Comparison of ENCODE assay signal across 34 cellular contexts in the genomic region with DNA sequence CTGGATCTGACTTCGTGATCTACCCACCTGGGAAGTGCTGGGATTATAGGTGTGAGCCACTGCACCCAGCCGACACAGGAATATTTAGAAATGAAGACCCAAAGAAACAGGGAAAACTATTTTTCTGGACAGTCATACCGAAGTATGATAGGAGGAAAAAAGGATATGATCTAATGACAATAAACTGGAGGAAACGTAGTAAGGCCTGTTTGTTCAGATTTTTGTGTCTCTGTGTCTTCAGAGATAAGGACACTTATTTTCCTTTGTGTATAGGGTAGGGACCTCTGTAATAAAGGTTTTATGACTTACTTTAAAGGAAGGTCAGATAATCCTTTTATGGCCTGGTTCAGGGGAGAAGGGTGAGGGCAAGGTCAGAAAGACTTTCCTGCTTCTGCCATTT. TPM values are rescaled to one million over a fixed set of nuclear protein-coding genes. Genes with fewer than 3 reads are reported as not detected.
"Had no signal": no experiment of that assay in that cellular context is flagged by ENCODE, and none has a peak within 500 bp of the region (broad histone marks: within the 10 kb centered on the region; RNA-seq: fewer than 3 reads in every experiment).

No MANE protein-coding gene starts in this region.

- H3K4me1 ChIP-seq: parathyroid adenoma, psoas muscle, right lobe of liver, sigmoid colon, spleen, suprapubic skin, testis, tibial artery, upper lobe of right lung, uterus had no signal

- H3K9me3 ChIP-seq: neutrophil, psoas muscle, right lobe of liver, sigmoid colon, spleen, suprapubic skin, testis, transverse colon, upper lobe of right lung, uterus had no signal

- ATAC-seq: naive thymus-derived CD8-positive, alpha-beta T cell; natural killer cell treated with Interleukin-12 subunit alpha and Interleukin-12 subunit beta and Interleukin-15 and Interleukin-18, amount 100 ng/mL, for 72 hours; psoas muscle; right cardiac atrium; right lobe of liver; stimulated activated memory B cell treated with anti-CD40 and anti-IgM and Interleukin-4, amounts not matched to agents 10 μg/mL and 1 μg/mL and 100 μg/mL, for 72 hours; stimulated activated naive CD8-positive, alpha-beta T cell treated with anti-CD3 and anti-CD28 coated beads, Interleukin-15, amount 100 ng/mL, for 72 hours; stimulated activated naive CD8-positive, alpha-beta T cell treated with anti-CD3 and anti-CD28 coated beads, Interleukin-15, Interleukin-2, amounts not matched to agents 100 U/mL and 50 U/mL, for 24 hours; upper lobe of right lung had no signal

- H3K27me3 ChIP-seq: neutrophil, right lobe of liver, sigmoid colon, spleen, suprapubic skin, testis, tibial artery, transverse colon, upper lobe of right lung, uterus had no signal

- H3K4me3 Mint-ChIP-seq: naive B cell; naive thymus-derived CD8-positive, alpha-beta T cell; natural killer cell treated with Interleukin-12 subunit alpha and Interleukin-12 subunit beta and Interleukin-15 and Interleukin-18, amount 100 ng/mL, for 72 hours; nephron progenitor cell; neural crest cell; stimulated activated memory B cell treated with anti-CD40 and anti-IgM and Interleukin-4, amounts not matched to agents 10 μg/mL and 1 μg/mL and 100 μg/mL, for 72 hours; stimulated activated naive CD8-positive, alpha-beta T cell treated with anti-CD3 and anti-CD28 coated beads, Interleukin-15, amount 100 ng/mL, for 72 hours had no signal

- H3K27ac Mint-ChIP-seq: naive B cell; naive thymus-derived CD8-positive, alpha-beta T cell; natural killer cell treated with Interleukin-12 subunit alpha and Interleukin-12 subunit beta and Interleukin-15 and Interleukin-18, amount 100 ng/mL, for 72 hours; nephron progenitor cell; progenitor cell of endocrine pancreas; stimulated activated memory B cell treated with anti-CD40 and anti-IgM and Interleukin-4, amounts not matched to agents 10 μg/mL and 1 μg/mL and 100 μg/mL, for 72 hours; stimulated activated naive CD8-positive, alpha-beta T cell treated with anti-CD3 and anti-CD28 coated beads, Interleukin-15, amount 100 ng/mL, for 72 hours had no signal

- DNase-seq: naive B cell; naive thymus-derived CD8-positive, alpha-beta T cell; nephron progenitor cell; nucleus accumbens; posterior cingulate gyrus; psoas muscle; right cardiac atrium; right lobe of liver; sigmoid colon; spleen; stimulated activated CD4-positive, alpha-beta T cell treated with anti-CD3 and anti-CD28 coated beads, Interleukin-12 subunit alpha, Interleukin-12 subunit beta, amount 100 ng/mL, for 4 hours; stimulated activated CD4-positive, alpha-beta T cell treated with anti-CD3 and anti-CD28 coated beads, Interleukin-1b, Interleukin-23, amount 100 ng/mL, for 48 hours; stimulated activated CD4-positive, alpha-beta T cell treated with anti-CD3 and anti-CD28 coated beads, Interleukin-4, amount 100 ng/mL, for 1 hour; stimulated activated CD4-positive, alpha-beta T cell treated with anti-CD3 and anti-CD28 coated beads, Interleukin-4, amount 100 ng/mL, for 4 hours; stimulated activated CD8-positive, alpha-beta memory T cell treated with anti-CD3 and anti-CD28 coated beads, Interleukin-4, amount 100 ng/mL, for 48 hours; stimulated activated naive CD4-positive, alpha-beta T cell; stimulated activated naive CD8-positive, alpha-beta T cell treated with anti-CD3 and anti-CD28 coated beads, Interleukin-15, amount 100 ng/mL, for 72 hours; stimulated activated naive CD8-positive, alpha-beta T cell treated with anti-CD3 and anti-CD28 coated beads, Interleukin-15, Interleukin-2, amounts not matched to agents 100 U/mL and 50 U/mL, for 24 hours; substantia nigra; testis; tibial artery; transverse colon; upper lobe of right lung; uterus had no signal

- H3K4me3 ChIP-seq: psoas muscle, right lobe of liver, sigmoid colon, smooth muscle cell, spleen, suprapubic skin, testis, tibial artery, transverse colon, upper lobe of right lung, uterus had no signal

- H3K79me2 ChIP-seq: parathyroid adenoma had no signal

- H3K4me2 ChIP-seq: smooth muscle cell had no signal

- H3K9me3 Mint-ChIP-seq: naive B cell; natural killer cell treated with Interleukin-12 subunit alpha and Interleukin-12 subunit beta and Interleukin-15 and Interleukin-18, amount 100 ng/mL, for 72 hours; stimulated activated memory B cell treated with anti-CD40 and anti-IgM and Interleukin-4, amounts not matched to agents 10 μg/mL and 1 μg/mL and 100 μg/mL, for 72 hours; stimulated activated naive CD8-positive, alpha-beta T cell treated with anti-CD3 and anti-CD28 coated beads, Interleukin-15, amount 100 ng/mL, for 72 hours had no signal

- H3K9ac ChIP-seq: parathyroid adenoma had no signal

- H3K27me3 Mint-ChIP-seq: progenitor cell of endocrine pancreas had no signal

- H3K27ac ChIP-seq: neutrophil, parathyroid adenoma, psoas muscle, right lobe of liver, sigmoid colon, spleen, suprapubic skin, testis, tibial artery, transverse colon, upper lobe of right lung, uterus had no signal

- H2AFZ ChIP-seq: parathyroid adenoma had no signal

- H3K4me1 Mint-ChIP-seq: naive B cell; stimulated activated memory B cell treated with anti-CD40 and anti-IgM and Interleukin-4, amounts not matched to agents 10 μg/mL and 1 μg/mL and 100 μg/mL, for 72 hours; stimulated activated naive CD8-positive, alpha-beta T cell treated with anti-CD3 and anti-CD28 coated beads, Interleukin-15, amount 100 ng/mL, for 72 hours had no signal

- H3K36me3 Mint-ChIP-seq: naive B cell; naive thymus-derived CD8-positive, alpha-beta T cell; natural killer cell treated with Interleukin-12 subunit alpha and Interleukin-12 subunit beta and Interleukin-15 and Interleukin-18, amount 100 ng/mL, for 72 hours; stimulated activated memory B cell treated with anti-CD40 and anti-IgM and Interleukin-4, amounts not matched to agents 10 μg/mL and 1 μg/mL and 100 μg/mL, for 72 hours had no signal

- H3K36me3 ChIP-seq: neutrophil, right lobe of liver, spleen, suprapubic skin, tibial artery, transverse colon, upper lobe of right lung, uterus had no signal

RNA-seq across cellular contexts. Expression of gene GTF2A1L, which starts 55.9 kb away (rescaled TPM):
- total RNA-seq: naive thymus-derived CD8-positive, alpha-beta T cell; natural killer cell treated with Interleukin-12 subunit alpha and Interleukin-12 subunit beta and Interleukin-15 and Interleukin-18, amount 100 ng/mL, for 72 hours; neural crest cell; osteocyte; progenitor cell of endocrine pancreas; skeletal muscle tissue; upper lobe of right lung had no signal
- polyA plus RNA-seq: naive thymus-derived CD8-positive, alpha-beta T cell; right cardiac atrium had no signal
